Comparison of ENCODE assay signal across 15 cellular contexts in the genomic region with DNA sequence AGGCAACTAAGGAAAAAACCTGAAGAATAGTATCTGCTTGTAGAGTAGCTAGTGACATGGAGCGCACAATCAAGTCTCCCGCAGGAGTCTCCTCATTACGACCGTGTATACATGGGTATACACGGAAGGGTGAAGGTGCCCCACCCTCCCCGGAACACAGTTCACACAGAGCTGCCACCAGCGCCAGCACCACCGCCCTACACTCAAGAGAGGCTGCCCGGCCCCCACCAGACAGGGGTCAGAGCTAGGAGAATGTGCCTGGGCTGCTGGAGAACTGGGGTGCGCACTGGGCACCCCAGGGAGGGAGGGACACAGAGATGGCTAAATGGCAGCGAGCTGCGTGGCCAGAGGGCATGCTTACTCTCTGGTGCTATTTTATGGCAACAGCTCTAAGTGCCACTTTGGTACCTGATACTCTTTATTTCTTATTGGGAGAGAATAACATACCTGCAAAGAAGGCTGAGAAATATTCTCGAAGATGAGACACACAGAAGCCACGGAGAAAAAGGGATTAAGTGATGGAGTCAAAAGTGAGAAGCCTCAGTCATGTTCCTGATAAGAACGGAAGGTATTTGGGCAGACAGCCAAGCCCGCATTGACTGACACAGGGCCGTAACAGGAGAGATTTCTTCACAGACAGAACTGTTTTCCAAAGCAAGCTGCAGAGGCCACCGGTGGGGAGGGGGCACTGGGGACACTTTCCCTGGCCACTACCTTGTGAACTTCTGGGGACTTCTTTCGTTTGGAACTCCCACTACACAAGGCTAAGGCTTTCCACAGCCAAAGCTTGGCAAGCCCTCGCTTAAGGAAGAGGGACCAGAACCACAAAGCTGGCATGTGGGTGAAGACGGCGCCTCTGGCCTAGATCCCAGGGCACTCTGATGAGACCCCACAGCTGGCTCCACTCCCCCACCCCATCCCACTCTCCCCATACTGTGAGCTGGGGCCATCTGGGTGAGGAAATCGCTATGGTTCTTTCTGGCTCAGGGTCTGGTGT.
DNase-seq lines count a peak whose midpoint lies in the region; TF ChIP-seq lines count a peak whose summit lies in the region.
"Had no signal": no experiment of that assay in that cellular context is flagged by ENCODE, and none has a peak within 500 bp of the region (broad histone marks: within the 10 kb centered on the region; RNA-seq: fewer than 3 reads in every experiment).

No MANE protein-coding gene starts in this region.

- DNase-seq in HuH-7.5 (ENCODE audit: low spot score), result peak; percentile 56
- DNase-seq in NCI-H2171 treated with DMSO at 0.1 percent for 48 hours (lab: John Stamatoyannopoulos, UW), result peak; percentile 37
- peak; percentile 58 for DNase-seq in epithelial cell of esophagus (ENCODE audit: low read depth)
- peak; percentile 64 for DNase-seq in posterior vena cava (ENCODE audit: low spot score)
- DNase-seq in NCI-H524 treated with DMSO at 0.1 percent for 48 hours (lab: John Stamatoyannopoulos, UW), result no peak
- DNase-seq in prostate gland (ENCODE audit: low spot score), result no peak
- no peak for DNase-seq in foreskin melanocyte
- DNase-seq: activated CD8-positive, alpha-beta memory T cell treated with anti-CD3 and anti-CD28 coated beads for 24 hours; activated gamma-delta T cell; NCI-H1092 treated with DMSO at 0.1 percent for 48 hours; NCI-H526 treated with DMSO at 0.1 percent for 48 hours; SHP77; T-helper 9 cell had no signal

- intact Hi-C loops in posterior vena cava (cut with DNase I), result no loop called here
- intact Hi-C loops in prostate gland (cut with DNase I), result no loop called here

- no peaks in the 10 kb centered on the region for H3K4me1 ChIP-seq in prostate gland (replicated peaks)
- H3K4me1 ChIP-seq: gastroesophageal sphincter had no signal

- TF ChIP-seq CTCF in epithelial cell of esophagus (IDR thresholded peaks at IDR 0.05; ENCODE audit: insufficient read depth, low read depth, low read length, missing control alignments) (no peak), prostate gland (IDR thresholded peaks at IDR 0.05) (no peak)

- H3K9me3 ChIP-seq in prostate gland, result no peaks in the 10 kb centered on the region
- H3K9me3 ChIP-seq: BLaER1 treated with 17β-estradiol and CSF1 and Interleukin-3, amounts not matched to agents 10 nM and 100 nM; gastroesophageal sphincter had no signal

- no peaks in the 10 kb centered on the region for H3K27me3 ChIP-seq in prostate gland (replicated peaks; ENCODE audit: insufficient read depth)
- H3K27me3 ChIP-seq: BLaER1 treated with 17β-estradiol and CSF1 and Interleukin-3, amounts not matched to agents 10 nM and 100 nM had no signal

- TF ChIP-seq POLR2A in prostate gland (IDR thresholded peaks at IDR 0.05), result no peak

- WGBS in prostate gland, result 63% methylated on average over 23 of the region's 23 CpGs

- no peak overlapping the region for H3K4me3 ChIP-seq in epithelial cell of esophagus (ENCODE audit: low read length)
- H3K4me3 ChIP-seq in prostate gland, result no peak overlapping the region
- H3K4me3 ChIP-seq: BLaER1 treated with 17β-estradiol and CSF1 and Interleukin-3, amounts not matched to agents 10 nM and 100 nM; gastroesophageal sphincter had no signal

- H3K36me3 ChIP-seq in prostate gland, result no peaks in the 10 kb centered on the region
- H3K36me3 ChIP-seq: gastroesophageal sphincter had no signal

- H3K27ac ChIP-seq in prostate gland, result no peak overlapping the region
- H3K27ac ChIP-seq: BLaER1 treated with 17β-estradiol and CSF1 and Interleukin-3, amounts not matched to agents 10 nM and 100 nM; gastroesophageal sphincter had no signal

Comparison
In these comparisons a context has a peak if more than half of its experiments do, and no peak if none do; other contexts are left out.
1. DNase-seq: peak in HuH-7.5 (single experiment), NCI-H2171 treated with DMSO at 0.1 percent for 48 hours (single experiment), epithelial cell of esophagus (single experiment) and posterior vena cava (single experiment); none in NCI-H524 treated with DMSO at 0.1 percent for 48 hours (single experiment), prostate gland (single experiment) and foreskin melanocyte (single experiment).